9 cellular contexts compared by ENCODE assay signal in genomic region chr3:114290911-114291901, GRCh38. TPM values are rescaled to one million over a fixed set of nuclear protein-coding genes. Genes with fewer than 3 reads are reported as not detected.
DNase-seq lines count a peak whose midpoint lies in the region; ATAC-seq, FAIRE-seq and TF ChIP-seq lines count a peak whose summit lies in the region.
"Had no signal": no experiment of that assay in that cellular context is flagged by ENCODE, and none has a peak within 500 bp of the region (broad histone marks: within the 10 kb centered on the region; RNA-seq: fewer than 3 reads in every experiment).

No MANE protein-coding gene starts in this region.

- intact Hi-C loops in right cardiac atrium (cut with DNase I), result no loop called here

- no peak overlapping the region for H3K4me3 Mint-ChIP-seq in H9
- H3K4me3 Mint-ChIP-seq in activated naive CD4-positive, alpha-beta T cell treated with anti-CD3 and anti-CD28 coated beads, Interleukin-2, amount 50 U/mL, for 24 hours, result peak overlapping the region; percentile 34

- H2BK120ac ChIP-seq in H9 (ENCODE audit: low read depth, low read length, poor library complexity, severe bottlenecking), result no peak overlapping the region

- H3K4me3 ChIP-seq in right cardiac atrium (ENCODE audit: low read length), result no peak overlapping the region
- no peak overlapping the region for H3K4me3 ChIP-seq in small intestine (ENCODE audit: low read depth in 1 of 2, low read length in 2 of 2)

- no peaks in the 10 kb centered on the region for H3K9me3 Mint-ChIP-seq in H9
- H3K9me3 Mint-ChIP-seq in activated naive CD4-positive, alpha-beta T cell treated with anti-CD3 and anti-CD28 coated beads, Interleukin-2, amount 50 U/mL, for 24 hours, result no peaks in the 10 kb centered on the region

- H3K36me3 Mint-ChIP-seq in H9 (ENCODE audit: insufficient read depth in 1 of 3, low read depth in 3 of 3), result no peaks in the 10 kb centered on the region
- H3K36me3 Mint-ChIP-seq in activated naive CD4-positive, alpha-beta T cell treated with anti-CD3 and anti-CD28 coated beads, Interleukin-2, amount 50 U/mL, for 24 hours, result no peaks in the 10 kb centered on the region

- H3T11ph ChIP-seq in H9 (ENCODE audit: low read length), result no peak overlapping the region

- H3K4ac ChIP-seq in H9 (ENCODE audit: low read depth, low read length), result no peak overlapping the region

- H2BK5ac ChIP-seq in H9 (ENCODE audit: insufficient read length, low read length), result no peak overlapping the region

- no peaks in the 10 kb centered on the region for H3K79me1 ChIP-seq in H9 (ENCODE audit: insufficient read depth, low read depth, low read length, poor library complexity, severe bottlenecking)

- H2AK5ac ChIP-seq in H9 (ENCODE audit: insufficient read length, low read length), result no peak overlapping the region

- H3K27me3 ChIP-seq in H9 (ENCODE audit: insufficient read depth, low read length) (no peaks in the 10 kb centered on the region), right cardiac atrium (ENCODE audit: control insufficient read depth, insufficient read depth) (no peaks in the 10 kb centered on the region), small intestine (ENCODE audit: control insufficient read depth in 2 of 2, insufficient read depth in 2 of 2, low read length in 2 of 2) (no peaks in the 10 kb centered on the region)

- H3K23ac ChIP-seq in H9 (ENCODE audit: insufficient read length, low read depth, low read length), result no peak overlapping the region

- DNase-seq in H9, result peak; percentile 95
- peak; percentile 68 for DNase-seq in LHCN-M2 (ENCODE audit: low read depth)
- peak; percentile 42 for DNase-seq in SKM-1 treated with dmso at 0.1 percent for 144 hours (lab: John Stamatoyannopoulos, UW; ENCODE audit: unreplicated experiment)
- DNase-seq in right cardiac atrium, result peak; percentile 38 to 82 (median 73)
- DNase-seq in small intestine, result peak; percentile 63
- no peak for DNase-seq in DMS79 (lab: John Stamatoyannopoulos, UW)

- H3K4me2 ChIP-seq in H9 (ENCODE audit: insufficient read depth, insufficient read length, low read length), result no peak overlapping the region

- H2BK15ac ChIP-seq in H9 (ENCODE audit: low read depth, low read length), result no peak overlapping the region

- H3K4me1 Mint-ChIP-seq in H9, result peaks cover 8 to 19% of the 10 kb centered on the region in 2 experiments
- H3K4me1 Mint-ChIP-seq in activated naive CD4-positive, alpha-beta T cell treated with anti-CD3 and anti-CD28 coated beads, Interleukin-2, amount 50 U/mL, for 24 hours, result peaks cover 5% of the 10 kb centered on the region

- H2BK20ac ChIP-seq in H9 (ENCODE audit: low read depth, low read length, poor library complexity, severe bottlenecking), result no peak overlapping the region

- peak; percentile 92 for TF ChIP-seq CTCF in GM12873 (IDR thresholded peaks at IDR 0.05; ENCODE audit: insufficient read depth, low read depth, low read length, missing control alignments)
- TF ChIP-seq CTCF in H9 (conservative IDR thresholded peaks at IDR 0.05), result peak; percentile 97

- H3K9ac ChIP-seq in H9 (ENCODE audit: extremely low read depth, insufficient read length, low read length), result no peak overlapping the region

- no peak overlapping the region for H2BK12ac ChIP-seq in H9 (ENCODE audit: insufficient read length, low read depth, low read length)

- no peak overlapping the region for H3K14ac ChIP-seq in H9 (ENCODE audit: insufficient read depth, low read length)

- ATAC-seq in right cardiac atrium, result peak; percentile 11 to 70

- peak overlapping the region in 1 of 3 experiments; percentile 40; a peak in 1 of 7 replicates for H3K27ac Mint-ChIP-seq in H9
- H3K27ac Mint-ChIP-seq in activated naive CD4-positive, alpha-beta T cell treated with anti-CD3 and anti-CD28 coated beads, Interleukin-2, amount 50 U/mL, for 24 hours, result peak overlapping the region; percentile 87

- H3K56ac ChIP-seq in H9 (ENCODE audit: insufficient read length, low read depth, low read length), result no peak overlapping the region

- H3K4me1 ChIP-seq in H9 (ENCODE audit: insufficient read depth, low read length) (peaks cover 4% of the 10 kb centered on the region; the same call in 1 of the 2 replicates), right cardiac atrium (ENCODE audit: control insufficient read depth, insufficient read depth, low read length) (no peaks in the 10 kb centered on the region), small intestine (ENCODE audit: control insufficient read depth in 2 of 2, insufficient read depth in 1 of 2, low read depth in 1 of 2, low read length in 1 of 2) (no peaks in the 10 kb centered on the region)

- H3K79me2 ChIP-seq in H9 (ENCODE audit: insufficient read depth, low read length), result no peaks in the 10 kb centered on the region

- H2AFZ ChIP-seq in H9 (ENCODE audit: low read length), result no peak overlapping the region

- H3K27me3 Mint-ChIP-seq in H9 (ENCODE audit: low read depth), result no peaks in the 10 kb centered on the region; the same call in 1 of the 2 replicates
- H3K27me3 Mint-ChIP-seq in activated naive CD4-positive, alpha-beta T cell treated with anti-CD3 and anti-CD28 coated beads, Interleukin-2, amount 50 U/mL, for 24 hours, result no peaks in the 10 kb centered on the region

- H4K20me1 ChIP-seq in H9 (ENCODE audit: control insufficient read depth, insufficient read depth, insufficient read length), result peaks cover 2% of the 10 kb centered on the region

- no CpG with 5 or more reads among the region's 23 CpGs for WGBS in H9 (ENCODE audit: extremely low coverage, insufficient read length, low lambda C conversion rate)
- 49% methylated on average over 23 of the region's 23 CpGs for WGBS in right cardiac atrium
- WGBS in small intestine, 3 donors, result 42 to 57% (median 45%) methylated on average over 23 of the region's 23 CpGs

- H3K18ac ChIP-seq in H9 (ENCODE audit: insufficient read length, low read depth, low read length), result no peak overlapping the region

- no peaks in the 10 kb centered on the region for H3K36me3 ChIP-seq in small intestine (ENCODE audit: control insufficient read depth in 2 of 2, insufficient read depth in 2 of 2, low read length in 2 of 2)

- H3K27ac ChIP-seq in H9 (ENCODE audit: insufficient read length, low read depth, low read length), result no peak overlapping the region
- no peak overlapping the region for H3K27ac ChIP-seq in right cardiac atrium (ENCODE audit: low read length)
- peak overlapping the region; percentile 49 to 64 for H3K27ac ChIP-seq in small intestine (ENCODE audit: low read depth in 1 of 2, low read length in 1 of 2)

- no peak for FAIRE-seq in small intestine (lab: Jason Lieb, UNC)

- no peak overlapping the region for H4K91ac ChIP-seq in H9 (ENCODE audit: insufficient read length, low read depth, low read length)

- H4K5ac ChIP-seq in H9 (ENCODE audit: insufficient read length, low read depth, low read length), result no peak overlapping the region

- no peaks in the 10 kb centered on the region for H3K9me3 ChIP-seq in H9 (ENCODE audit: control insufficient read depth, low read depth, low read length)
- H3K9me3 ChIP-seq in right cardiac atrium (ENCODE audit: control insufficient read depth, low read length), result no peaks in the 10 kb centered on the region
- H3K9me3 ChIP-seq in small intestine (ENCODE audit: control insufficient read depth, low read depth), result no peaks in the 10 kb centered on the region

- H3K23me2 ChIP-seq in H9 (ENCODE audit: insufficient read length, low read depth, low read length, poor library complexity, severe bottlenecking), result no peaks in the 10 kb centered on the region

- H4K8ac ChIP-seq in H9 (replicated peaks; ENCODE audit: insufficient read length, low read depth, low read length), result no peak overlapping the region

RNA-seq across cellular contexts. Expression of gene TIGIT, which starts 2.6 kb away (rescaled TPM):
- total RNA-seq in H9 (2021), result not detected in 2 replicates
- total RNA-seq in LHCN-M2 (2014; rRNA removed), result not detected in 2 replicates
- not detected for polyA plus RNA-seq in LHCN-M2 (2012)
- under 1 TPM in 3 of 4 donors, not detected in 1; 0.11 to 0.53 (median 0.23) TPM for total RNA-seq in right cardiac atrium
- 0.07 TPM for polyA plus RNA-seq in right cardiac atrium
- 1 to 10 TPM in 1 of 3 donors, under 1 TPM in 1, not detected in 1; 0.45 to 2.4 TPM for polyA plus RNA-seq in small intestine
- total RNA-seq: pulmonary artery endothelial cell had no signal

RNA-seq across cellular contexts. Expression of gene ZNF80, which starts 53.8 kb away (rescaled TPM):
- not detected in 2 replicates for total RNA-seq in H9 (2021)
- 0.06 TPM in 1 of 2 replicates, not detected in the other for total RNA-seq in LHCN-M2 (2014; rRNA removed)
- polyA plus RNA-seq in LHCN-M2 (2012), result not detected
- total RNA-seq in right cardiac atrium, result not detected
- not detected for polyA plus RNA-seq in right cardiac atrium
- polyA plus RNA-seq in small intestine, result under 1 TPM in 1 of 3 donors, not detected in 2; 0.01 TPM
- total RNA-seq: pulmonary artery endothelial cell had no signal

Comparison
In these comparisons a context has a peak if more than half of its experiments do, and no peak if none do; other contexts are left out.
1. H3K27ac ChIP-seq: peak in small intestine (2 of 2); none in H9 (single experiment) and right cardiac atrium (single experiment).